ENCODE assay signal across 40 cellular contexts in the genomic region with DNA sequence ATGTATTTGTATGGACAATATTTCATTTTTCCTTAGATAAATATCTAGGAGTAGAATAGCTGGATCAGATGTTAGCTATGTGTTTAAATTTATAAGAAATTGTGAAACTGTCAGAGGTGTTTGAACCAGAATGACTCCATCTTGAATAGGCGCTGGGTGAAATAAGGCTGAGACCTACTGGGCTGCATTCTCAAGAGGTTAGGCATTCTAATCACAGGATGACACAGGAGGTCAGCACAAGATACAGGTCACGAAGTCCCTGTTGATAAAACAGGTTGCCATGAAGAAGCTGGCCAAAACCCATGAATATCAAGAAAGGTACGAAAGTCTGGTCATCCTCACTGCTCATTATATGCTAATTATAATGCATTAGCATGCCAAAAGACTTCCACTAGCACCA.
"Had no signal": no experiment of that assay in that cellular context is flagged by ENCODE, and none has a peak within 500 bp of the region (broad histone marks: within the 10 kb centered on the region; RNA-seq: fewer than 3 reads in every experiment).

No MANE protein-coding gene starts in this region.

- ATAC-seq: activated naive CD4-positive, alpha-beta T cell treated with anti-CD3 and anti-CD28 coated beads, Interleukin-2, amount 50 U/mL, for 72 hours; activated naive CD8-positive, alpha-beta T cell treated with anti-CD3 and anti-CD28 coated beads, Interleukin-2, amount 50 U/mL, for 24 hours; activated T-cell treated with anti-CD3 and anti-CD28 coated beads, Interleukin-2, amount 50 U/mL, for 4 hours; activated T-cell treated with anti-CD3 and anti-CD28 coated beads, Interleukin-2, amount 50 U/mL, for 72 hours; activated T-helper 17 cell treated with anti-CD3 and anti-CD28 coated beads, Interleukin-2, amount 50 U/mL, for 72 hours; body of pancreas had no signal

- H3K27me3 Mint-ChIP-seq: activated naive CD4-positive, alpha-beta T cell treated with anti-CD3 and anti-CD28 coated beads, Interleukin-2, amount 10 ng/mL, durations not matched to agents 7 days and 5 days; activated naive CD4-positive, alpha-beta T cell treated with anti-CD3 and anti-CD28 coated beads, Interleukin-2, amount 50 U/mL, for 24 hours; activated naive CD8-positive, alpha-beta T cell; activated naive CD8-positive, alpha-beta T cell treated with anti-CD3 and anti-CD28 coated beads for 36 hours; activated naive CD8-positive, alpha-beta T cell treated with anti-CD3 and anti-CD28 coated beads, Interleukin-2, amount 10 ng/mL, durations not matched to agents 7 days and 5 days; activated naive CD8-positive, alpha-beta T cell treated with anti-CD3 and anti-CD28 coated beads, Interleukin-2, amount 50 U/mL, for 24 hours; activated T-helper 17 cell treated with anti-CD3 and anti-CD28 coated beads, Interleukin-2, amount 50 U/mL, for 72 hours; brain; central memory CD8-positive, alpha-beta T cell had no signal

- H3K4me1 ChIP-seq: adrenal gland, ascending aorta, body of pancreas, breast epithelium had no signal

- H3K4me1 Mint-ChIP-seq: activated naive CD4-positive, alpha-beta T cell treated with anti-CD3 and anti-CD28 coated beads, Interleukin-2, amount 10 ng/mL, durations not matched to agents 7 days and 5 days; activated naive CD4-positive, alpha-beta T cell treated with anti-CD3 and anti-CD28 coated beads, Interleukin-2, amount 50 U/mL, for 24 hours; activated naive CD8-positive, alpha-beta T cell treated with anti-CD3 and anti-CD28 coated beads for 36 hours; activated naive CD8-positive, alpha-beta T cell treated with anti-CD3 and anti-CD28 coated beads, Interleukin-2, amount 10 ng/mL, durations not matched to agents 7 days and 5 days; activated naive CD8-positive, alpha-beta T cell treated with anti-CD3 and anti-CD28 coated beads, Interleukin-2, amount 50 U/mL, for 24 hours; activated T-helper 17 cell treated with anti-CD3 and anti-CD28 coated beads, Interleukin-2, amount 50 U/mL, for 72 hours; brain; central memory CD8-positive, alpha-beta T cell had no signal

- H3K4me3 Mint-ChIP-seq: activated naive CD4-positive, alpha-beta T cell treated with anti-CD3 and anti-CD28 coated beads for 36 hours; activated naive CD4-positive, alpha-beta T cell treated with anti-CD3 and anti-CD28 coated beads, Interleukin-2, amount 10 ng/mL, durations not matched to agents 7 days and 5 days; activated naive CD4-positive, alpha-beta T cell treated with anti-CD3 and anti-CD28 coated beads, Interleukin-2, amount 50 U/mL, for 24 hours; activated naive CD8-positive, alpha-beta T cell; activated naive CD8-positive, alpha-beta T cell treated with anti-CD3 and anti-CD28 coated beads for 36 hours; activated naive CD8-positive, alpha-beta T cell treated with anti-CD3 and anti-CD28 coated beads, Interleukin-2, amount 10 ng/mL, durations not matched to agents 7 days and 5 days; activated naive CD8-positive, alpha-beta T cell treated with anti-CD3 and anti-CD28 coated beads, Interleukin-2, amount 50 U/mL, for 24 hours; activated T-cell treated with anti-CD3 and anti-CD28 coated beads, Interleukin-2, amount 50 U/mL, for 24 hours; activated T-cell treated with anti-CD3 and anti-CD28 coated beads, Interleukin-2, amount 50 U/mL, for 4 hours; activated T-cell treated with anti-CD3 and anti-CD28 coated beads, Interleukin-2, amount 50 U/mL, for 72 hours; activated T-helper 1 cell treated with anti-CD3 and anti-CD28 coated beads, Interleukin-12 subunit alpha, Interleukin-12 subunit beta, Interleukin-2, Interleukin-4 antibody, amounts not matched to agents 30 ng/mL and 10 ng/mL and 1 ng/mL, durations not matched to agents 14 hours and 24 hours and 36 hours; activated T-helper 17 cell treated with anti-CD3 and anti-CD28 coated beads, Interleukin-2, amount 50 U/mL, for 72 hours; brain; central memory CD8-positive, alpha-beta T cell had no signal

- H3K4me3 ChIP-seq: adrenal gland, ascending aorta, body of pancreas, breast epithelium, cardiac muscle cell had no signal

- H3K9me3 Mint-ChIP-seq: activated naive CD4-positive, alpha-beta T cell treated with anti-CD3 and anti-CD28 coated beads for 36 hours; activated naive CD4-positive, alpha-beta T cell treated with anti-CD3 and anti-CD28 coated beads, Interleukin-2, amount 10 ng/mL, durations not matched to agents 7 days and 5 days; activated naive CD4-positive, alpha-beta T cell treated with anti-CD3 and anti-CD28 coated beads, Interleukin-2, amount 50 U/mL, for 24 hours; activated naive CD4-positive, alpha-beta T cell treated with anti-CD3 and anti-CD28 coated beads, Interleukin-2, amount 50 U/mL, for 72 hours; activated naive CD8-positive, alpha-beta T cell treated with anti-CD3 and anti-CD28 coated beads for 36 hours; activated naive CD8-positive, alpha-beta T cell treated with anti-CD3 and anti-CD28 coated beads, Interleukin-2, amount 10 ng/mL, durations not matched to agents 7 days and 5 days; activated naive CD8-positive, alpha-beta T cell treated with anti-CD3 and anti-CD28 coated beads, Interleukin-2, amount 50 U/mL, for 24 hours; activated T-cell treated with anti-CD3 and anti-CD28 coated beads, Interleukin-2, amount 50 U/mL, for 24 hours; activated T-cell treated with anti-CD3 and anti-CD28 coated beads, Interleukin-2, amount 50 U/mL, for 4 hours; activated T-cell treated with anti-CD3 and anti-CD28 coated beads, Interleukin-2, amount 50 U/mL, for 72 hours; activated T-helper 1 cell treated with anti-CD3 and anti-CD28 coated beads, Interleukin-12 subunit alpha, Interleukin-12 subunit beta, Interleukin-2, Interleukin-4 antibody, amounts not matched to agents 30 ng/mL and 10 ng/mL and 1 ng/mL, durations not matched to agents 14 hours and 24 hours and 36 hours; activated T-helper 17 cell treated with anti-CD3 and anti-CD28 coated beads, Interleukin-2, amount 50 U/mL, for 72 hours; activated T-helper 2 cell treated with anti-CD3 and anti-CD28 coated beads, Interferon-gamma antibody, Interleukin-2, Interleukin-4, amounts not matched to agents 10 μg/mL and 5 μg/mL and 100 μg/mL, durations not matched to agents 14 hours and 24 hours and 36 hours; central memory CD8-positive, alpha-beta T cell had no signal

- FAIRE-seq: bronchial epithelial cell had no signal

- DNase-seq: activated effector memory CD4-positive, alpha-beta T cell treated with anti-CD3 and anti-CD28 coated beads, Interleukin-2, amount 50 U/mL, for 16 hours; activated effector memory CD4-positive, alpha-beta T cell treated with Interleukin-2 at 50 U/mL for 16 hours; activated gamma-delta T cell; activated gamma-delta T cell treated with Interleukin-2 at 50 U/mL for 16 hours; activated naive CD4-positive, alpha-beta T cell; activated naive CD4-positive, alpha-beta T cell treated with anti-CD3 and anti-CD28 coated beads for 36 hours; activated naive CD4-positive, alpha-beta T cell treated with anti-CD3 and anti-CD28 coated beads, Interleukin-2, amount 10 ng/mL, durations not matched to agents 7 days and 5 days; activated naive CD4-positive, alpha-beta T cell treated with anti-CD3 and anti-CD28 coated beads, Interleukin-2, amount 50 U/mL, for 16 hours; activated naive CD4-positive, alpha-beta T cell treated with Interleukin-2 at 50 U/mL for 16 hours; activated naive CD8-positive, alpha-beta T cell treated with anti-CD3 and anti-CD28 coated beads for 36 hours; activated naive CD8-positive, alpha-beta T cell treated with anti-CD3 and anti-CD28 coated beads, Interleukin-2, amount 10 ng/mL, durations not matched to agents 7 days and 5 days; activated naive CD8-positive, alpha-beta T cell treated with anti-CD3 and anti-CD28 coated beads, Interleukin-2, amount 50 U/mL, for 24 hours; activated T-cell treated with anti-CD3 and anti-CD28 coated beads for 4 hours; activated T-cell treated with anti-CD3 and anti-CD28 coated beads, Interleukin-2, amount 50 U/mL, for 1 hour; activated T-cell treated with anti-CD3 and anti-CD28 coated beads, Interleukin-2, amount 50 U/mL, for 24 hours; activated T-cell treated with anti-CD3 and anti-CD28 coated beads, Interleukin-2, amount 50 U/mL, for 4 hours; activated T-cell treated with anti-CD3 and anti-CD28 coated beads, Interleukin-2, amount 50 U/mL, for 48 hours; activated T-cell treated with anti-CD3 and anti-CD28 coated beads, Interleukin-2, amount 50 U/mL, for 72 hours; adrenal gland; amniotic stem cell; amygdala; anterior cingulate cortex; aorta; body of pancreas; brain microvascular endothelial cell; caudate nucleus; central memory CD4-positive, alpha-beta T cell; cerebellar nuclear complex had no signal

- H3K27ac Mint-ChIP-seq: activated naive CD4-positive, alpha-beta T cell treated with anti-CD3 and anti-CD28 coated beads for 36 hours; activated naive CD4-positive, alpha-beta T cell treated with anti-CD3 and anti-CD28 coated beads, Interleukin-2, amount 10 ng/mL, durations not matched to agents 7 days and 5 days; activated naive CD4-positive, alpha-beta T cell treated with anti-CD3 and anti-CD28 coated beads, Interleukin-2, amount 50 U/mL, for 24 hours; activated naive CD4-positive, alpha-beta T cell treated with anti-CD3 and anti-CD28 coated beads, Interleukin-2, amount 50 U/mL, for 72 hours; activated naive CD8-positive, alpha-beta T cell; activated naive CD8-positive, alpha-beta T cell treated with anti-CD3 and anti-CD28 coated beads for 36 hours; activated naive CD8-positive, alpha-beta T cell treated with anti-CD3 and anti-CD28 coated beads, Interleukin-2, amount 10 ng/mL, durations not matched to agents 7 days and 5 days; activated naive CD8-positive, alpha-beta T cell treated with anti-CD3 and anti-CD28 coated beads, Interleukin-2, amount 50 U/mL, for 24 hours; activated T-cell treated with anti-CD3 and anti-CD28 coated beads, Interleukin-2, amount 50 U/mL, for 24 hours; activated T-cell treated with anti-CD3 and anti-CD28 coated beads, Interleukin-2, amount 50 U/mL, for 72 hours; activated T-helper 1 cell treated with anti-CD3 and anti-CD28 coated beads, Interleukin-12 subunit alpha, Interleukin-12 subunit beta, Interleukin-2, Interleukin-4 antibody, amounts not matched to agents 30 ng/mL and 10 ng/mL and 1 ng/mL, durations not matched to agents 14 hours and 24 hours and 36 hours; activated T-helper 17 cell treated with anti-CD3 and anti-CD28 coated beads, Interleukin-2, amount 50 U/mL, for 72 hours; activated T-helper 2 cell treated with anti-CD3 and anti-CD28 coated beads, Interferon-gamma antibody, Interleukin-2, Interleukin-4, amounts not matched to agents 10 μg/mL and 5 μg/mL and 100 μg/mL, durations not matched to agents 14 hours and 24 hours and 36 hours; brain had no signal

- H3K36me3 Mint-ChIP-seq: activated naive CD4-positive, alpha-beta T cell treated with anti-CD3 and anti-CD28 coated beads, Interleukin-2, amount 10 ng/mL, durations not matched to agents 7 days and 5 days; activated naive CD4-positive, alpha-beta T cell treated with anti-CD3 and anti-CD28 coated beads, Interleukin-2, amount 50 U/mL, for 24 hours; activated naive CD4-positive, alpha-beta T cell treated with anti-CD3 and anti-CD28 coated beads, Interleukin-2, amount 50 U/mL, for 72 hours; activated naive CD8-positive, alpha-beta T cell; activated naive CD8-positive, alpha-beta T cell treated with anti-CD3 and anti-CD28 coated beads for 36 hours; activated naive CD8-positive, alpha-beta T cell treated with anti-CD3 and anti-CD28 coated beads, Interleukin-2, amount 10 ng/mL, durations not matched to agents 7 days and 5 days; brain had no signal

- H3K27me3 ChIP-seq: ascending aorta, body of pancreas, brain microvascular endothelial cell, cardiac muscle cell had no signal

- H3K9me3 ChIP-seq: adrenal gland, ascending aorta, body of pancreas, breast epithelium had no signal

- H3K27ac ChIP-seq: adrenal gland, ascending aorta, body of pancreas, brain microvascular endothelial cell, breast epithelium, cardiac muscle cell had no signal

- H3K36me3 ChIP-seq: adrenal gland, ascending aorta, brain microvascular endothelial cell, cardiac muscle cell had no signal
